Comparison of ENCODE assay signal across 1 cellular context in genomic region chr18:8776544-8776943, GRCh38.
TF ChIP-seq lines count a peak whose summit lies in the region.

No MANE protein-coding gene starts in this region.

TF ChIP-seq in HEK293, 187 proteins besides CTCF, POLR2A, EP300 and RAD21 (continued from another document and continues in another):
- TF ChIP-seq ZNF366 (tag by site-specific recombination; conservative IDR thresholded peaks at IDR 0.05) (no peak), ZNF433 (tag by site-specific recombination; IDR thresholded peaks at IDR 0.05; ENCODE audit: low read depth) (peak; percentile 41; the same call in 1 of the 2 replicates), ZNF146 (tag by site-specific recombination; IDR thresholded peaks at IDR 0.05) (no peak), ZBTB17 (tag by site-specific recombination; IDR thresholded peaks at IDR 0.05) (no peak), ZNF24 (tag by site-specific recombination; IDR thresholded peaks at IDR 0.05) (no peak), EGR2 (tag by site-specific recombination; IDR thresholded peaks at IDR 0.05; ENCODE audit: low read depth) (no peak), ZBTB20 (tag by site-specific recombination; IDR thresholded peaks at IDR 0.05) (no peak), ZNF560 (tag by site-specific recombination; IDR thresholded peaks at IDR 0.05; ENCODE audit: borderline replicate concordance) (0 out of 2 replicates have a peak, but pooled peaks have one; percentile 48), ZSCAN23 (tag by site-specific recombination; IDR thresholded peaks at IDR 0.05) (no peak), OSR2 (tag by site-specific recombination; IDR thresholded peaks at IDR 0.05) (no peak), ZNF571 (tag by site-specific recombination; IDR thresholded peaks at IDR 0.05) (no peak), ZNF600 (tag by site-specific recombination; IDR thresholded peaks at IDR 0.05) (no peak), ZNF121 (tag by site-specific recombination; IDR thresholded peaks at IDR 0.05) (no peak), ZNF48 (tag by site-specific recombination; IDR thresholded peaks at IDR 0.05) (no peak), ZNF654 (tag by site-specific recombination; IDR thresholded peaks at IDR 0.05; ENCODE audit: low read depth) (peak; percentile 28), PATZ1 (tag by site-specific recombination; IDR thresholded peaks at IDR 0.05) (no peak), ZNF148 (tag by site-specific recombination; IDR thresholded peaks at IDR 0.05; ENCODE audit: borderline replicate concordance) (no peak), ZNF426 (tag by site-specific recombination; IDR thresholded peaks at IDR 0.05) (peak; percentile 76), ZNF184 (tag by site-specific recombination; IDR thresholded peaks at IDR 0.05) (no peak), ZNF341 (tag by site-specific recombination; IDR thresholded peaks at IDR 0.05; ENCODE audit: low read depth) (no peak), ZNF350 (tag by site-specific recombination; IDR thresholded peaks at IDR 0.05) (no peak), ZBTB8A (tag by site-specific recombination; IDR thresholded peaks at IDR 0.05) (peak; percentile 64), ZNF660 (tag by site-specific recombination; IDR thresholded peaks at IDR 0.05) (no peak), ZXDB (tag by site-specific recombination; IDR thresholded peaks at IDR 0.05) (peak; percentile 61; the same call in 1 of the 2 replicates), ZNF664 (tag by site-specific recombination; IDR thresholded peaks at IDR 0.05) (peak; percentile 51; the same call in 1 of the 2 replicates), ZFP69B (tag by site-specific recombination; IDR thresholded peaks at IDR 0.05) (no peak), ZNF704 (tag by site-specific recombination; IDR thresholded peaks at IDR 0.05) (no peak), ZSCAN30 (tag by site-specific recombination; IDR thresholded peaks at IDR 0.05) (no peak), ZBTB6 (tag by site-specific recombination; IDR thresholded peaks at IDR 0.05) (no peak), ZNF335 (tag by site-specific recombination; conservative IDR thresholded peaks at IDR 0.05) (no peak), ZNF223 (tag by site-specific recombination; IDR thresholded peaks at IDR 0.05) (no peak), HOXC10 (CRISPR knock-in tag; IDR thresholded peaks at IDR 0.05) (no peak), ZNF138 (tag by site-specific recombination; IDR thresholded peaks at IDR 0.05; ENCODE audit: borderline replicate concordance) (no peak), YY1 (tag by site-specific recombination; IDR thresholded peaks at IDR 0.05) (no peak), ZNF302 (tag by site-specific recombination; IDR thresholded peaks at IDR 0.05; ENCODE audit: low read depth) (no peak), GLIS2 (tag by site-specific recombination; IDR thresholded peaks at IDR 0.05) (no peak), ZIC2 (tag by site-specific recombination; IDR thresholded peaks at IDR 0.05) (no peak), BCL6B (tag by site-specific recombination; IDR thresholded peaks at IDR 0.05) (no peak), ZNF518A (tag by site-specific recombination; conservative IDR thresholded peaks at IDR 0.05; ENCODE audit: low read depth) (peak; percentile 85), ZSCAN5A (tag by site-specific recombination; IDR thresholded peaks at IDR 0.05) (no peak), ZNF202 (tag by site-specific recombination; IDR thresholded peaks at IDR 0.05; ENCODE audit: borderline replicate concordance) (no peak), ZBTB21 (tag by site-specific recombination; IDR thresholded peaks at IDR 0.05) (0 out of 2 replicates have a peak, but pooled peaks have one; percentile 24), ZNF132 (tag by site-specific recombination; IDR thresholded peaks at IDR 0.05; ENCODE audit: borderline replicate concordance) (no peak), ZNF645 (tag by site-specific recombination; IDR thresholded peaks at IDR 0.05) (no peak), GFI1B (tag by site-specific recombination; IDR thresholded peaks at IDR 0.05) (peak; percentile 21; the same call in 1 of the 2 replicates), ZNF37A (tag by site-specific recombination; IDR thresholded peaks at IDR 0.05) (no peak), ZNF530 (tag by site-specific recombination; IDR thresholded peaks at IDR 0.05; ENCODE audit: low read depth) (no peak), ZNF140 (tag by site-specific recombination; IDR thresholded peaks at IDR 0.05) (peak; percentile 64; the same call in 1 of the 2 replicates), ZNF624 (tag by site-specific recombination; IDR thresholded peaks at IDR 0.05) (no peak), ZNF670 (tag by site-specific recombination; IDR thresholded peaks at IDR 0.05; ENCODE audit: low read depth) (no peak)
